ENCODE assay signal across 22 cellular contexts in the genomic region with DNA sequence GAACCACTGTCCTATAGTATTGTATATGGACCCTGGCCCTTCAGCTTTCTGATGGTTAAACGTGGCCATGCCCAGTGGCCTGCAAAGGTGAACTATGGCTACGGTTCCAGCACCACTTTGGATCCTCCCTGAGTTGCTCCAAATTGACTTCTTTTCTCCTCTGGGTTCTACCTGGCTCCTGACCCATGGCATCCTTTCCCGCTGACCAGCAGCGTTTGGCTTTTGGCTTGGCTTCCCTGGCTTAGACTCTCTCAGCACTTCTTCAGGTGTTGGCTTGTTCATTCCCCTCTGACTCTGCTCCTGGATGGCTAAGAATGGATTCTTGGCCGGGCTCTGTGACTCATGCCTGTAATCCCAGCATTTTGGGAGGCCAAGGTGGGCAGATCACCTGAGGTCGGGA.
"Had no signal": no experiment of that assay in that cellular context is flagged by ENCODE, and none has a peak within 500 bp of the region (broad histone marks: within the 10 kb centered on the region; RNA-seq: fewer than 3 reads in every experiment).

No MANE protein-coding gene starts in this region.

- H3K4me3 Mint-ChIP-seq: mesothelial cell of epicardium had no signal

- ATAC-seq: gastrocnemius medialis, heart right ventricle, left ventricle myocardium superior had no signal

- DNase-seq: cerebellar nuclear complex; colonic mucosa; dermis blood vessel endothelial cell; dorsolateral prefrontal cortex; effector CD4-positive, alpha-beta T cell; effector memory CD4-positive, alpha-beta T cell; esophagus squamous epithelium; foreskin fibroblast; foreskin melanocyte; gastrocnemius medialis; glutamatergic neuron; head of caudate nucleus; heart right ventricle; hippocampal formation; kidney; kidney glomerular epithelial cell; left lung; left ventricle myocardium superior; lower lobe of right lung; mesenchymal stem cell; mucosa of descending colon had no signal

- H3K27ac Mint-ChIP-seq: mesothelial cell of epicardium had no signal

- H3K27me3 ChIP-seq: colonic mucosa, esophagus squamous epithelium, gastrocnemius medialis, left lung had no signal

- H3K4me1 ChIP-seq: colonic mucosa, gastrocnemius medialis had no signal

- H3K36me3 Mint-ChIP-seq: mesothelial cell of epicardium had no signal

- H3K9me3 ChIP-seq: colonic mucosa, esophagus squamous epithelium, gastrocnemius medialis, heart right ventricle, left lung, lower lobe of right lung, mucosa of descending colon had no signal

- H3K9me3 Mint-ChIP-seq: mesothelial cell of epicardium had no signal

- H3K27ac ChIP-seq: colonic mucosa, dorsolateral prefrontal cortex, esophagus squamous epithelium, gastrocnemius medialis, heart right ventricle, left lung, lower lobe of right lung had no signal

- H3K36me3 ChIP-seq: colonic mucosa, esophagus squamous epithelium, gastrocnemius medialis, heart right ventricle, left lung, lower lobe of right lung had no signal

- H3K4me3 ChIP-seq: colonic mucosa, dorsolateral prefrontal cortex, esophagus squamous epithelium, gastrocnemius medialis, heart right ventricle, left lung, lower lobe of right lung, mucosa of descending colon had no signal
